Comparison of ENCODE assay signal across 15 cellular contexts in the genomic region with DNA sequence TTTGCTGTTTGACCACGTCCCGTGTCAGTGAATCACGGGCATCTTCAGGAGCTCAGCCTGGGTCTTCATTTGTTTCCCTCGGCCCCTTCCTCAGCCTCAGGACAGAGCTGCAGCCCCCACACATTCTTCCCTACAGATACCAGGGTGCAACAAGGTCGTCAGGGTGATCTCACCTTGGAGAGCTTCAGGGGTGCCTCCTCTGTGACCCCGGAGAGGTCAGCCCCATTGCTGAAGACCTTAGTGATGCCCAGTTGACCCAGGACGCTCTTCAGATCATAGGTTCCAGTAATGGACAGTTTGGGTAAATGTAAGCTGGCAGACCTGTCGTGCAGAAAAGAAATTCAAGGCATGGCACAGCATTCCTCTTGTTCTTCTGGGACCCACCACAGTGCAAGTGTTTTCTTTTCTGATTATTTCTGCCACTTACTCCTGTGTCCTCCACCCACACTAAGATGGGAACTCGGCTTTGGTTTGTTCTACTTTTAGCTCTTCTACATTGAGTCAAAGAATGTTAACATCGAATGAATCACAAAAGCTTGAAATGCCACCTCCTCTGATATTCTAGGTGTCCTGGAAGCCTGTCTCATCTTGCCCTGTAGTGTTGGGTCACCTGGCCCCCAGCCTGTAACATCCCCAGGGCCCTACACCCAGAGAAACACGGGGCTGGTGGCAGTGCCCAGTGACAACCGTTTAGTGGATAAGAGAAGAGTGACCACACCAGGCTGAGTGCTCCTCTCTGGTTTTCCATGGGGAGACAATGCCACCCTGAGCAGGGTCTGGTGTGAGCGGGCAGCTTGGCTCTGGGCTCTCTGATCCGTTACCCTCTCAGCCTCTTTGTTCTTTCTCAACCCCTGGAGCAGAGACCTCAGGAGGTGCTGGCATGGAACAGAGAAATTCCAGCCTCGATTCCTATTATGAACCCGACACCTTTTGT. TPM values are rescaled to one million over a fixed set of nuclear protein-coding genes. Genes with fewer than 3 reads are reported as not detected.
"Had no signal": no experiment of that assay in that cellular context is flagged by ENCODE, and none has a peak within 500 bp of the region (broad histone marks: within the 10 kb centered on the region; RNA-seq: fewer than 3 reads in every experiment).

No MANE protein-coding gene starts in this region.

- H3K36me3 Mint-ChIP-seq: activated naive CD8-positive, alpha-beta T cell had no signal

- H3K79me2 ChIP-seq: parathyroid adenoma had no signal

- H3K27ac Mint-ChIP-seq: activated naive CD8-positive, alpha-beta T cell had no signal

- H3K4me3 Mint-ChIP-seq: activated naive CD8-positive, alpha-beta T cell; neural crest cell had no signal

- H2AFZ ChIP-seq: parathyroid adenoma had no signal

- H3K4me1 ChIP-seq: parathyroid adenoma, vagina had no signal

- H3K27me3 ChIP-seq: left lung, vagina had no signal

- H3K27ac ChIP-seq: heart left ventricle, left lung, parathyroid adenoma, skin epidermis, tibial artery, vagina had no signal

- H3K9me3 Mint-ChIP-seq: neural crest cell had no signal

- DNase-seq: anterior cingulate cortex; heart left ventricle; stimulated activated CD4-positive, alpha-beta T cell treated with anti-CD3 and anti-CD28 coated beads, Interleukin-4, amount 100 ng/mL, for 4 hours; T-helper 2 cell had no signal

- H3K4me3 ChIP-seq: heart left ventricle, left lung, skin epidermis, tibial artery, vagina had no signal

- ATAC-seq: heart left ventricle, left lung had no signal

- FAIRE-seq: endothelial cell of umbilical vein, frontal cortex, TTC549 had no signal

- H3K27me3 Mint-ChIP-seq: activated naive CD8-positive, alpha-beta T cell had no signal

- H3K36me3 ChIP-seq: tibial artery, vagina had no signal

- H3K9ac ChIP-seq: parathyroid adenoma had no signal

- H3K9me3 ChIP-seq: heart left ventricle, left lung, tibial artery, vagina had no signal

RNA-seq across cellular contexts. Expression of gene SERPINA1, which starts 8.8 kb away (rescaled TPM):
- total RNA-seq: endothelial cell of umbilical vein, neural crest cell had no signal
- polyA plus RNA-seq: endothelial cell of umbilical vein had no signal

RNA-seq across cellular contexts. Expression of gene SERPINA2, which starts 13.1 kb away (rescaled TPM):
- total RNA-seq: endothelial cell of umbilical vein, frontal cortex, heart left ventricle, left lung, mesenteric fat pad, neural crest cell, vagina had no signal
- polyA plus RNA-seq: endothelial cell of umbilical vein, heart left ventricle had no signal

RNA-seq across cellular contexts. Expression of gene SERPINA6, which starts 56.4 kb away (rescaled TPM):
- total RNA-seq: endothelial cell of umbilical vein, frontal cortex, heart left ventricle, left lung, mesenteric fat pad, neural crest cell, vagina had no signal
- polyA plus RNA-seq: endothelial cell of umbilical vein, heart left ventricle had no signal
